15 cellular contexts compared by ENCODE assay signal in the genomic region with DNA sequence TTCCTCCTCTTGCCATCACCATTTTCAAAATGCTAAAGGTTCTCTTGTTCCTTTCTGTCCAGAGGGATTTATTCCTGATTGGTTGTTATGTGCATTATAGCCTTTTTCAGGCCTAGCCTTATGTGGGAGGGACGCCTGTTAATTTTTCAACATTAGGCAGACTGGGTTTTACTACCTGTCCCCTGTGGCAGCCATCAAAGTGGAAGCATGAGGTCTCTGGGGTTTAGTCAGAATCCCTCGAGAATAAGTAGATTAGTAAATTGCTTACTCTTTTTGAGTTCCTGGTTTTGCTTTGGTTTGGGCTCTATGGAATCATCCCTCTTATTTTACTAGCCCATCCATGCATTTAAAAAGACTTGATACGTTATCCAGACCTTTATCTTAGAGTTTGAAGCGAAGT.
DNase-seq lines count a peak whose midpoint lies in the region; ATAC-seq lines count a peak whose summit lies in the region.
"Had no signal": no experiment of that assay in that cellular context is flagged by ENCODE, and none has a peak within 500 bp of the region (broad histone marks: within the 10 kb centered on the region; RNA-seq: fewer than 3 reads in every experiment).

No MANE protein-coding gene starts in this region.

- ATAC-seq in effector memory CD8-positive, alpha-beta T cell (replicated peaks) = no peak
- ATAC-seq in GM21786 (IDR thresholded peaks at IDR 0.05; ENCODE audit: unreplicated experiment) (no peak), GM21423 (IDR thresholded peaks at IDR 0.05; ENCODE audit: unreplicated experiment) (no peak)
- ATAC-seq: A549 had no signal

- H3K36me3 Mint-ChIP-seq in activated naive CD4-positive, alpha-beta T cell treated with anti-CD3 and anti-CD28 coated beads, Interleukin-2, amount 50 U/mL, for 24 hours = peaks cover 7% of the 10 kb centered on the region
- no peaks in the 10 kb centered on the region for H3K36me3 Mint-ChIP-seq in effector memory CD8-positive, alpha-beta T cell (ENCODE audit: insufficient read depth)

- H3K27ac Mint-ChIP-seq in activated naive CD4-positive, alpha-beta T cell treated with anti-CD3 and anti-CD28 coated beads, Interleukin-2, amount 50 U/mL, for 24 hours = no peak overlapping the region
- peak overlapping the region; percentile 86 to 89 for H3K27ac Mint-ChIP-seq in effector memory CD8-positive, alpha-beta T cell

- no peak for DNase-seq in activated naive CD4-positive, alpha-beta T cell treated with Interleukin-2 at 50 U/mL for 16 hours
- DNase-seq in NCI-H1436 treated with DMSO at 0.1 percent for 48 hours (lab: John Stamatoyannopoulos, UW) = peak; percentile 64
- no peak for DNase-seq in effector memory CD8-positive, alpha-beta T cell
- DNase-seq in substantia nigra (lab: John Stamatoyannopoulos, UW) = no peak
- DNase-seq in NCI-H2029 (lab: John Stamatoyannopoulos, UW) = no peak
- DNase-seq: activated naive CD4-positive, alpha-beta T cell treated with anti-CD3 and anti-CD28 coated beads, Interleukin-2, amount 50 U/mL, for 16 hours; central memory CD4-positive, alpha-beta T cell; H9; stimulated activated CD4-positive, alpha-beta T cell treated with anti-CD3 and anti-CD28 coated beads, Interleukin-4, amount 100 ng/mL, for 4 hours; stimulated activated naive CD4-positive, alpha-beta T cell treated with Interleukin-2 at 50 U/mL for 16 hours had no signal

- H3K4me1 Mint-ChIP-seq in activated naive CD4-positive, alpha-beta T cell treated with anti-CD3 and anti-CD28 coated beads, Interleukin-2, amount 50 U/mL, for 24 hours = peaks cover 74% of the 10 kb centered on the region
- H3K4me1 Mint-ChIP-seq in effector memory CD8-positive, alpha-beta T cell (ENCODE audit: low read depth in 2 of 2) = peaks cover 37 to 63% of the 10 kb centered on the region in 2 donors

- H3K27ac ChIP-seq in substantia nigra (ENCODE audit: low read depth, low read length, poor library complexity, severe bottlenecking) = peak overlapping the region; percentile 98
- H3K27ac ChIP-seq: A549, HL-60 had no signal

- peak overlapping the region; percentile 39 for H3K4me3 Mint-ChIP-seq in activated naive CD4-positive, alpha-beta T cell treated with anti-CD3 and anti-CD28 coated beads, Interleukin-2, amount 50 U/mL, for 24 hours
- H3K4me3 Mint-ChIP-seq in effector memory CD8-positive, alpha-beta T cell = peak overlapping the region in 1 of 2 donors; percentile 14
- H3K4me3 Mint-ChIP-seq: H9 had no signal

- no peaks in the 10 kb centered on the region for H3K27me3 Mint-ChIP-seq in activated naive CD4-positive, alpha-beta T cell treated with anti-CD3 and anti-CD28 coated beads, Interleukin-2, amount 50 U/mL, for 24 hours
- no peaks in the 10 kb centered on the region for H3K27me3 Mint-ChIP-seq in effector memory CD8-positive, alpha-beta T cell

- no peaks in the 10 kb centered on the region for H3K9me3 Mint-ChIP-seq in activated naive CD4-positive, alpha-beta T cell treated with anti-CD3 and anti-CD28 coated beads, Interleukin-2, amount 50 U/mL, for 24 hours
- H3K9me3 Mint-ChIP-seq in effector memory CD8-positive, alpha-beta T cell = no peaks in the 10 kb centered on the region
- H3K9me3 Mint-ChIP-seq: H9 had no signal
